In genomic region chr9:81032030-81032572, GRCh38 we compare ENCODE assay signal across 11 cellular contexts.
DNase-seq lines count a peak whose midpoint lies in the region; ATAC-seq, FAIRE-seq and TF ChIP-seq lines count a peak whose summit lies in the region.
"Had no signal": no experiment of that assay in that cellular context is flagged by ENCODE, and none has a peak within 500 bp of the region (broad histone marks: within the 10 kb centered on the region; RNA-seq: fewer than 3 reads in every experiment).

No MANE protein-coding gene starts in this region.

- H3K4me3 ChIP-seq in thoracic aorta: no peak overlapping the region

- ATAC-seq in foreskin keratinocyte (peak; percentile 74), thoracic aorta (ENCODE audit: insufficient number of reproducible peaks, low FRiP score, low read depth) (peak; percentile 66)

- DNase-seq in DMS79 treated with DMSO at 0.1 percent for 48 hours (lab: John Stamatoyannopoulos, UW) (peak; percentile 22), DMS79 (lab: John Stamatoyannopoulos, UW) (no peak), RKO (ENCODE audit: low spot score) (peak; percentile 37), foreskin keratinocyte (peak; percentile 71 to 85), thoracic aorta (ENCODE audit: low spot score) (no peak), activated gamma-delta T cell (lab: John Stamatoyannopoulos, UW) (no peak), NCI-H2196 treated with DMSO at 0.1 percent for 48 hours (lab: John Stamatoyannopoulos, UW; ENCODE audit: unreplicated experiment) (no peak), frontal cortex (ENCODE audit: low spot score in 2 of 2) (no peak)
- DNase-seq: activated CD4-positive, alpha-beta T cell treated with anti-CD3 and anti-CD28 coated beads, Interleukin-2, amount 10 ng/mL, durations not matched to agents 24 days and 14 days; NCI-H82; stimulated activated CD4-positive, alpha-beta T cell treated with anti-CD3 and anti-CD28 coated beads, Interleukin-4, amount 100 ng/mL, for 24 hours had no signal

- peaks cover 54% of the 10 kb centered on the region for H3K4me1 ChIP-seq in foreskin keratinocyte
- peaks cover 0 to 8% of the 10 kb centered on the region in 2 donors for H3K4me1 ChIP-seq in thoracic aorta (ENCODE audit: control insufficient read depth in 1 of 2, low read depth in 2 of 2)

- FAIRE-seq in frontal cortex (lab: Jason Lieb, UNC): no peak

- H3K27me3 ChIP-seq in foreskin keratinocyte: no peaks in the 10 kb centered on the region
- H3K27me3 ChIP-seq in thoracic aorta (replicated peaks; ENCODE audit: insufficient read depth): no peaks in the 10 kb centered on the region

- no peaks in the 10 kb centered on the region for H3K9me3 ChIP-seq in thoracic aorta

- no peaks in the 10 kb centered on the region for H3K36me3 ChIP-seq in thoracic aorta

- H3K27ac ChIP-seq in foreskin keratinocyte (peak overlapping the region; percentile 87), thoracic aorta (peak overlapping the region in 1 of 2 donors; percentile 10)

- TF ChIP-seq CTCF in foreskin keratinocyte (conservative IDR thresholded peaks at IDR 0.05) (no peak), thoracic aorta (IDR thresholded peaks at IDR 0.05) (no peak)

Comparison
In these comparisons a context has a peak if more than half of its experiments do, and no peak if none do; other contexts are left out.
1. DNase-seq: peak in DMS79 treated with DMSO at 0.1 percent for 48 hours (single experiment), RKO (single experiment) and foreskin keratinocyte (2 of 2); none in DMS79 (single experiment), thoracic aorta (single experiment), activated gamma-delta T cell (single experiment), NCI-H2196 treated with DMSO at 0.1 percent for 48 hours (single experiment) and frontal cortex (0 of 2).